Comparison of ENCODE assay signal across 8 cellular contexts in genomic region chr1:32240140-32240951, GRCh38. TPM values are rescaled to one million over a fixed set of nuclear protein-coding genes. Genes with fewer than 3 reads are reported as not detected.
DNase-seq lines count a peak whose midpoint lies in the region; TF ChIP-seq lines count a peak whose summit lies in the region.

No MANE protein-coding gene starts in this region.

- peak overlapping the region; percentile 57 to 79 (median 70) for H3K9ac ChIP-seq in skeletal muscle tissue (ENCODE audit: low read depth in 1 of 3, low read length in 3 of 3)

- peak overlapping the region; percentile 75 for H3K27ac ChIP-seq in skeletal muscle tissue (ENCODE audit: low read depth, low read length)

- DNase-seq in SIG-M5 treated with dmso at 0.1 percent for 504 hours (lab: John Stamatoyannopoulos, UW; ENCODE audit: unreplicated experiment) (peak; percentile 41), SIG-M5 (lab: John Stamatoyannopoulos, UW) (no peak), NCI-H1105 treated with DMSO at 0.1 percent for 48 hours (lab: John Stamatoyannopoulos, UW) (peak; percentile 92), T-helper 2 cell (peak; percentile 23 to 63 (median 55)), cardiac fibroblast (ENCODE audit: low read depth in 2 of 2) (peak; percentile 34 to 54), iPS-NIHi11 (ENCODE audit: low spot score) (peak; percentile 89), KBM-7 (no peak)

- no peaks in the 10 kb centered on the region for H3K27me3 ChIP-seq in skeletal muscle tissue (ENCODE audit: control insufficient read depth in 3 of 3, insufficient read depth in 3 of 3, low read length in 3 of 3)

- H3K36me3 ChIP-seq in skeletal muscle tissue (ENCODE audit: control insufficient read depth in 3 of 3, insufficient read depth in 3 of 3, low read length in 3 of 3): no peaks in the 10 kb centered on the region

- in situ Hi-C loops in KBM-7 (cut with MboI; ENCODE audit: low pct_unique_long_range_greater_than_20kb, low sequenced_read_pairs): no loop called here

- peak; percentile 17 for TF ChIP-seq CTCF in cardiac fibroblast (IDR thresholded peaks at IDR 0.05; ENCODE audit: low read depth, low read length)

- no peaks in the 10 kb centered on the region for H3K9me3 ChIP-seq in skeletal muscle tissue (ENCODE audit: control insufficient read depth in 3 of 3, low read length in 3 of 3)

- H3K4me3 ChIP-seq in cardiac fibroblast (replicated peaks in 1 of 2; ENCODE audit: low read depth in 2 of 2, low read length in 2 of 2): peak overlapping the region; percentile 62 to 64
- peak overlapping the region; percentile 72 to 87 (median 78) for H3K4me3 ChIP-seq in skeletal muscle tissue (ENCODE audit: low read length in 3 of 3)

- H3K4me1 ChIP-seq in skeletal muscle tissue (ENCODE audit: control insufficient read depth in 3 of 3, insufficient read depth in 3 of 3, low read length in 3 of 3): peaks cover 8 to 24% (median 22%) of the 10 kb centered on the region in 3 donors

RNA-seq across cellular contexts. Expression of gene FAM167B, which starts 6.7 kb away (rescaled TPM):
- 1.6 TPM for total RNA-seq in skeletal muscle tissue

RNA-seq across cellular contexts. Expression of gene LCK, which starts 10.7 kb away (rescaled TPM):
- total RNA-seq in skeletal muscle tissue: 2.1 TPM

RNA-seq across cellular contexts. Expression of gene EIF3I, which starts 18.1 kb away (rescaled TPM):
- total RNA-seq in skeletal muscle tissue: 171 TPM

RNA-seq across cellular contexts. Expression of gene TMEM234, which starts 18.2 kb away (rescaled TPM):
- 10.4 TPM for total RNA-seq in skeletal muscle tissue

RNA-seq across cellular contexts. Expression of gene DCDC2B, which starts 31.5 kb away (rescaled TPM):
- total RNA-seq in skeletal muscle tissue: not detected

Comparison
In these comparisons a context has a peak if more than half of its experiments do, and no peak if none do; other contexts are left out.
1. DNase-seq: peak in SIG-M5 treated with dmso at 0.1 percent for 504 hours (single experiment), NCI-H1105 treated with DMSO at 0.1 percent for 48 hours (single experiment), T-helper 2 cell (5 of 5), cardiac fibroblast (2 of 2) and iPS-NIHi11 (single experiment); none in SIG-M5 (single experiment) and KBM-7 (single experiment).